In genomic region chr16:53703590-53704444, GRCh38 we compare ENCODE assay signal across 8 cellular contexts. TPM values are rescaled to one million over a fixed set of nuclear protein-coding genes. Genes with fewer than 3 reads are reported as not detected.
DNase-seq lines count a peak whose midpoint lies in the region; ATAC-seq and TF ChIP-seq lines count a peak whose summit lies in the region.

FTO (plus strand) TSS chr16:53704156.
RPGRIP1L (minus strand) TSS chr16:53703859; CDS start chr16:53700723, 3,136 bp downstream.

- H3K4me3 ChIP-seq in dorsolateral prefrontal cortex (peak within 1 kb of the TSS; percentile 69 to 100 (median 90)), right lobe of liver (peak within 1 kb of the TSS; percentile 49 to 91 (median 90))

- peak; percentile 94 for DNase-seq in NCI-H748 treated with DMSO at 0.1 percent for 48 hours (lab: John Stamatoyannopoulos, UW)
- DNase-seq in activated CD4-positive, alpha-beta T cell treated with anti-CD3 and anti-CD28 coated beads, Interleukin-2, amount 50 U/mL, for 48 hours: peak; percentile 98 to 99
- peak; percentile 98 to 100 (median 99) for DNase-seq in dorsolateral prefrontal cortex
- DNase-seq in right lobe of liver: peak; percentile 96 to 99 (median 97)
- DNase-seq in stimulated activated CD4-positive, alpha-beta T cell treated with anti-CD3 and anti-CD28 coated beads, Interleukin-4, amount 100 ng/mL, for 4 hours: peak; percentile 94 to 97

- peak within 1 kb of the TSS; percentile 66 for H3K27ac ChIP-seq in C4-2B
- peak within 1 kb of the TSS in 49 of 59 donors; percentile 5 to 90 (median 70) for H3K27ac ChIP-seq in dorsolateral prefrontal cortex
- peak within 1 kb of the TSS in 2 of 3 donors; percentile 22 to 41 for H3K27ac ChIP-seq in right lobe of liver

- ATAC-seq in GM19372 (IDR thresholded peaks at IDR 0.05; ENCODE audit: low read depth, unreplicated experiment) (peak; percentile 98), HG03558 (IDR thresholded peaks at IDR 0.05; ENCODE audit: extremely low read depth, unreplicated experiment) (peak; percentile 97), right lobe of liver (peak; percentile 99)

- 0% methylated on average over 20 of the region's 57 CpGs for WGBS in right lobe of liver (ENCODE audit: insufficient coverage, low coverage, low lambda C conversion rate, missing lambda C conversion rate)

- H3K27me3 ChIP-seq in dorsolateral prefrontal cortex: no peaks in the 10 kb centered on the region
- no peaks in the 10 kb centered on the region for H3K27me3 ChIP-seq in right lobe of liver

- no peak for TF ChIP-seq POLR2A in right lobe of liver (IDR thresholded peaks at IDR 0.05)

- TF ChIP-seq CTCF in C4-2B (conservative IDR thresholded peaks at IDR 0.05) (no peak), dorsolateral prefrontal cortex (IDR thresholded peaks at IDR 0.05 in 54 of 56, conservative IDR thresholded peaks at IDR 0.05 in 2 of 56; ENCODE audit: low read depth in 1 of 56, partially characterized antibody in 56 of 56) (peak in 52 of 56 donors; percentile 11 to 71 (median 45)), right lobe of liver (IDR thresholded peaks at IDR 0.05) (peak in 1 of 4 donors; percentile 26)

- intact Hi-C loops in dorsolateral prefrontal cortex (cut with DNase I): loop anchor here in 1 of 2 donors (5.0 kb wide), 1 partner anchor 197 kb away; no protein-coding TSS in a partner anchor
- intact Hi-C loops in right lobe of liver (cut with DNase I): no loop called here

- no peaks in the 10 kb centered on the region for H3K36me3 ChIP-seq in right lobe of liver

- H3K4me1 ChIP-seq in right lobe of liver: peaks cover 0 to 8% (median 4%) of the 10 kb centered on the region in 4 donors

- H3K9me3 ChIP-seq in right lobe of liver: no peaks in the 10 kb centered on the region

RNA-seq across cellular contexts. Expression of gene FTO, which starts in this region (rescaled TPM):
- total RNA-seq in dorsolateral prefrontal cortex (100 to 1,000 TPM; 127 to 278 (median 204) TPM), right lobe of liver (10 to 100 TPM; 28.9 to 51.6 (median 33.6) TPM)

RNA-seq across cellular contexts. Expression of gene RPGRIP1L, which starts in this region (rescaled TPM):
- 10 to 100 TPM in 119 of 120 experiments, 1 to 10 TPM in 1; 8.7 to 28.2 (median 19.7) TPM for total RNA-seq in dorsolateral prefrontal cortex
- 1 to 10 TPM in 4 of 6 experiments, under 1 TPM in 2; 0.86 to 2.0 (median 1.3) TPM for total RNA-seq in right lobe of liver

Comparison
In these comparisons a context has a peak if more than half of its experiments do, and no peak if none do; other contexts are left out.
1. Peak in every context shown above with its lines: DNase-seq, ATAC-seq, H3K4me3 ChIP-seq and H3K27ac ChIP-seq.